ENCODE assay signal across 8 cellular contexts in genomic region chr16:180101-180920, GRCh38. TPM values are rescaled to one million over a fixed set of nuclear protein-coding genes. Genes with fewer than 3 reads are reported as not detected.
DNase-seq lines count a peak whose midpoint lies in the region; ATAC-seq and TF ChIP-seq lines count a peak whose summit lies in the region.

HBQ1 (plus strand) TSS chr16:180459; CDS start chr16:180487, 28 bp downstream.

- peaks cover 10 to 18% of the 10 kb centered on the region in 2 donors for H3K4me1 ChIP-seq in thyroid gland

- 11 to 49% methylated on average over 6 to 36 of the region's 83 CpGs for WGBS in thyroid gland, 2 donors

- H3K9me3 ChIP-seq in thyroid gland = no peaks in the 10 kb centered on the region

- H3K27me3 ChIP-seq in thyroid gland = peaks cover 23% of the 10 kb centered on the region

- no peak for DNase-seq in activated CD4-positive, CD25-positive, alpha-beta regulatory T cell treated with anti-CD3 and anti-CD28 coated beads, Interleukin-2, amount 50 U/mL, for 72 hours
- peak; percentile 27 for DNase-seq in SW480 (ENCODE audit: low spot score)
- DNase-seq in coronary artery (ENCODE audit: low spot score) = no peak
- peak; percentile 16 to 47 for DNase-seq in lung microvascular endothelial cell (ENCODE audit: low read depth in 2 of 2)
- DNase-seq in thyroid gland = peak; percentile 12 to 19
- DNase-seq in kidney glomerular epithelial cell (lab: John Stamatoyannopoulos, UW) = no peak

- H3K27ac ChIP-seq in coronary artery (no peak within 1 kb of the TSS), thyroid gland (no peak within 1 kb of the TSS)

- H3K4me3 ChIP-seq in coronary artery = peak within 1 kb of the TSS; percentile 63
- no peak within 1 kb of the TSS for H3K4me3 ChIP-seq in thyroid gland (replicated peaks in 1 of 3)

- intact Hi-C loops in thyroid gland (cut with DNase I) = loop anchor here (5.0 kb wide), 1 partner anchor 73 kb away; no protein-coding TSS in a partner anchor

- H3K36me3 ChIP-seq in thyroid gland = no peaks in the 10 kb centered on the region

- TF ChIP-seq POLR2A in thyroid gland (IDR thresholded peaks at IDR 0.05) = no peak

- ATAC-seq in activated CD4-positive, CD25-positive, alpha-beta regulatory T cell treated with anti-CD3 and anti-CD28 coated beads, Interleukin-2, amount 50 U/mL, for 24 hours = peak; percentile 24 to 26
- ATAC-seq in HG03439 (IDR thresholded peaks at IDR 0.05; ENCODE audit: unreplicated experiment) = no peak

- TF ChIP-seq CTCF in coronary artery (IDR thresholded peaks at IDR 0.05) (no peak), thyroid gland (IDR thresholded peaks at IDR 0.05) (peak in 1 of 6 experiments; percentile 21)

RNA-seq across cellular contexts. Expression of gene HBQ1, which starts in this region (rescaled TPM):
- 0.65 TPM in 1 of 2 replicates, not detected in the other for total RNA-seq in lung microvascular endothelial cell
- not detected for total RNA-seq in thyroid gland

Comparison
In these comparisons a context has a peak if more than half of its experiments do, and no peak if none do; other contexts are left out.
1. Peak in DNase-seq in lung microvascular endothelial cell; RNA of the gene not detected or under 1 TPM.
2. Peak in DNase-seq in thyroid gland; RNA of the gene not detected or under 1 TPM.